Comparison of ENCODE assay signal across 18 cellular contexts in the genomic region with DNA sequence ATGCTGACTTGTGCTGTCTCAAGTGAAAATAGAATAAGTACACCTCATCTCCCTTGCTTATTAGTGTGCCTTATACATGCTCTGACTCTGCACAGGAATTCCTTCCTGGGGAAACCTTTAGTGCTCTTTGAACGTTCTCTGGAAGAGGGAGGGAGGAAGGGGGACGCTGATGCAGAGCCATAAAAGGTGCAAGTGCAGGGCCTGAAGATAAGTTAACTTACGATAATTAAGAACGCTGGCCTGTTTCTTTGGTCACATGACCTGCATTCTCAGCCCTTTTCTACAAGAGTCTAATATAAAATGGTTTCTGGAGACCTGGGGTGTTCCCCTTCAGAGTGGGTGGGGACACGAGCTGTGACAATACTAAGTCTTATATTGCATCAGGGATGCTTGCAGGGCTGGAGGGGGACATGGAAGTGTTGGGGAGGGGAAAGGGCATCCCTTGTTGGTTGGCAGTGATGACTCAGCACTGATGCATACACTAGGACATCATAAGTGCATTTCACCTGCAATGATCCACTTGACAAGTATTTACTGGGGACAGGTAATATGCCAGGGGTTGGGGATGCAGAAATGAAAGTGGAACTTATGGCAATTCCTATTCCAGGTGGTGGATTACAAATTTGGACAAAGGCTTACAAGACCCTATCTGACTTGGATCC. TPM values are rescaled to one million over a fixed set of nuclear protein-coding genes. Genes with fewer than 3 reads are reported as not detected.
DNase-seq lines count a peak whose midpoint lies in the region; ATAC-seq, FAIRE-seq and TF ChIP-seq lines count a peak whose summit lies in the region.
"Had no signal": no experiment of that assay in that cellular context is flagged by ENCODE, and none has a peak within 500 bp of the region (broad histone marks: within the 10 kb centered on the region; RNA-seq: fewer than 3 reads in every experiment).

No MANE protein-coding gene starts in this region.

- in situ Hi-C loops in HepG2 (cut with HindIII; ENCODE audit: extremely low pct_ligation_motif_present, low pct_unique_long_range_greater_than_20kb), result no loop called here

- H2AFZ ChIP-seq in HepG2 (ENCODE audit: low read length), result no peak overlapping the region
- H2AFZ ChIP-seq in PC-3 (ENCODE audit: low read length), result no peak overlapping the region

- no peaks in the 10 kb centered on the region for H3K9me2 ChIP-seq in PC-3 (replicated peaks; ENCODE audit: low read length)

- H3K79me2 ChIP-seq in HepG2 (ENCODE audit: insufficient read depth, low read length) (no peaks in the 10 kb centered on the region), PC-3 (ENCODE audit: low read length) (no peaks in the 10 kb centered on the region)

- no peak for ATAC-seq in HepG2
- ATAC-seq in right lobe of liver, result no peak
- ATAC-seq in PC-3, result peak; percentile 44
- ATAC-seq in GM21526 (IDR thresholded peaks at IDR 0.05; ENCODE audit: low FRiP score, unreplicated experiment), result no peak
- ATAC-seq in body of pancreas, result no peak
- ATAC-seq: gastroesophageal sphincter had no signal

- H3K4me2 ChIP-seq in HepG2 (ENCODE audit: low read depth, low read length), result no peak overlapping the region
- H3K4me2 ChIP-seq in PC-3 (ENCODE audit: low read length), result peak overlapping the region; percentile 66

- no peaks in the 10 kb centered on the region for H3F3A ChIP-seq in PC-3 (ENCODE audit: low read length, unreplicated experiment)

- TF ChIP-seq RAD21 in HepG2 (CRISPR knock-in tag; IDR thresholded peaks at IDR 0.05), result no peak

- no peaks in the 10 kb centered on the region for H3K9me3 ChIP-seq in HepG2 (ENCODE audit: low read length)
- H3K9me3 ChIP-seq in right lobe of liver, result no peaks in the 10 kb centered on the region
- no peaks in the 10 kb centered on the region for H3K9me3 ChIP-seq in PC-3 (ENCODE audit: low read length)
- H3K9me3 ChIP-seq in esophagus muscularis mucosa, result peaks cover 0 to 4% (median 0%) of the 10 kb centered on the region in 4 donors
- no peaks in the 10 kb centered on the region for H3K9me3 ChIP-seq in body of pancreas
- H3K9me3 ChIP-seq: gastroesophageal sphincter had no signal

- TF ChIP-seq EP300 in HepG2 (IDR thresholded peaks at IDR 0.05; ENCODE audit: low read depth in 2 of 2, low read length in 2 of 2) (no peak), HepG2 (CRISPR knock-in tag; IDR thresholded peaks at IDR 0.05; ENCODE audit: borderline replicate concordance) (no peak), esophagus muscularis mucosa (IDR thresholded peaks at IDR 0.05) (no peak)

- CTCF ChIA-PET in HepG2 (lab: Yijun Ruan, JAX; ENCODE audit: low intra/inter-chr PET ratio, low total read pairs), result no interaction called here
- CTCF ChIA-PET in PC-3 (lab: Charles Lee), result no interaction called here

- WGBS in HepG2 (ENCODE audit: low lambda C conversion rate), result 26% methylated on average over 5 of the region's 5 CpGs
- WGBS in right lobe of liver (ENCODE audit: insufficient coverage, low coverage, low lambda C conversion rate, missing lambda C conversion rate), result 62% methylated on average over 5 of the region's 5 CpGs
- WGBS in esophagus muscularis mucosa, result 80% methylated on average over 5 of the region's 5 CpGs
- 59 to 78% methylated on average over 5 of the region's 5 CpGs for WGBS in body of pancreas, 2 donors

- H3K27me3 ChIP-seq in HepG2 (ENCODE audit: control insufficient read depth in 1 of 2, insufficient read depth in 2 of 2, low read length in 2 of 2), result no peaks in the 10 kb centered on the region
- no peaks in the 10 kb centered on the region for H3K27me3 ChIP-seq in right lobe of liver
- H3K27me3 ChIP-seq in PC-3 (ENCODE audit: low read length), result no peaks in the 10 kb centered on the region
- H3K27me3 ChIP-seq in esophagus muscularis mucosa, result no peaks in the 10 kb centered on the region
- H3K27me3 ChIP-seq in body of pancreas, result no peaks in the 10 kb centered on the region
- H3K27me3 ChIP-seq: gastroesophageal sphincter had no signal

- H3K36me3 ChIP-seq in HepG2 (replicated peaks in 1 of 2; ENCODE audit: control insufficient read depth in 1 of 2, insufficient read depth in 2 of 2, low read length in 2 of 2) (no peaks in the 10 kb centered on the region), right lobe of liver (no peaks in the 10 kb centered on the region), PC-3 (ENCODE audit: low read depth, low read length) (no peaks in the 10 kb centered on the region), esophagus muscularis mucosa (no peaks in the 10 kb centered on the region), body of pancreas (replicated peaks in 1 of 2; ENCODE audit: insufficient read depth in 1 of 2, low read depth in 2 of 2) (no peaks in the 10 kb centered on the region)
- H3K36me3 ChIP-seq: gastroesophageal sphincter had no signal

- intact Hi-C loops in HepG2 (cut with micrococcal nuclease; ENCODE audit: unreplicated experiment) (no loop called here), right lobe of liver (cut with DNase I) (no loop called here), PC-3 (cut with micrococcal nuclease) (no loop called here), esophagus muscularis mucosa (cut with DNase I) (loop anchor here (10.0 kb wide), 1 partner anchor 384 kb away; no protein-coding TSS in a partner anchor), body of pancreas (cut with DNase I) (no loop called here)

- TF ChIP-seq POLR2A in HepG2 (IDR thresholded peaks at IDR 0.05; ENCODE audit: insufficient read depth in 1 of 2, low read depth in 2 of 2, low read length in 2 of 2) (no peak), right lobe of liver (IDR thresholded peaks at IDR 0.05) (no peak), esophagus muscularis mucosa (IDR thresholded peaks at IDR 0.05; ENCODE audit: low read depth) (no peak), body of pancreas (IDR thresholded peaks at IDR 0.05) (no peak)

- H3K4me1 ChIP-seq in HepG2 (ENCODE audit: insufficient read depth, low read length), result no peaks in the 10 kb centered on the region
- H3K4me1 ChIP-seq in right lobe of liver, result no peaks in the 10 kb centered on the region
- peaks cover 53% of the 10 kb centered on the region for H3K4me1 ChIP-seq in PC-3 (ENCODE audit: insufficient read depth, low read length)
- H3K4me1 ChIP-seq in esophagus muscularis mucosa, result peaks cover 6 to 32% (median 24%) of the 10 kb centered on the region in 4 donors
- H3K4me1 ChIP-seq in body of pancreas, result no peaks in the 10 kb centered on the region

- H3K4me3 ChIP-seq in HepG2 (replicated peaks in 1 of 3; ENCODE audit: insufficient read depth in 1 of 3, low read depth in 2 of 3, low read length in 3 of 3), result no peak overlapping the region
- no peak overlapping the region for H3K4me3 ChIP-seq in right lobe of liver
- peak overlapping the region; percentile 46; the same call in 1 of the 2 replicates for H3K4me3 ChIP-seq in PC-3 (ENCODE audit: low read length)
- no peak overlapping the region for H3K4me3 ChIP-seq in esophagus muscularis mucosa
- no peak overlapping the region for H3K4me3 ChIP-seq in foreskin fibroblast (ENCODE audit: low read depth in 1 of 2, low read length in 2 of 2)
- H3K4me3 ChIP-seq in body of pancreas, result no peak overlapping the region
- H3K4me3 ChIP-seq: coronary artery, gastroesophageal sphincter had no signal

- TF ChIP-seq CTCF in HepG2 (CRISPR knock-in tag; IDR thresholded peaks at IDR 0.05) (no peak), right lobe of liver (IDR thresholded peaks at IDR 0.05) (no peak), PC-3 (conservative IDR thresholded peaks at IDR 0.05; ENCODE audit: low read depth, low read length) (no peak), esophagus muscularis mucosa (IDR thresholded peaks at IDR 0.05) (no peak), foreskin fibroblast (IDR thresholded peaks at IDR 0.05; ENCODE audit: low read depth, low read length) (no peak), body of pancreas (IDR thresholded peaks at IDR 0.05) (no peak)

- H4K20me1 ChIP-seq in HepG2 (ENCODE audit: insufficient read depth, low read length) (no peaks in the 10 kb centered on the region), PC-3 (ENCODE audit: low read length) (no peaks in the 10 kb centered on the region)

- H3K27ac ChIP-seq in HepG2 (ENCODE audit: extremely low read length, insufficient read depth, low read length), result no peak overlapping the region
- no peak overlapping the region for H3K27ac ChIP-seq in right lobe of liver
- H3K27ac ChIP-seq in PC-3 (ENCODE audit: low read length), result peak overlapping the region; percentile 83
- H3K27ac ChIP-seq in esophagus muscularis mucosa (replicated peaks in 1 of 4), result no peak overlapping the region
- no peak overlapping the region for H3K27ac ChIP-seq in body of pancreas
- H3K27ac ChIP-seq: coronary artery, gastroesophageal sphincter had no signal

- FAIRE-seq in HepG2 (lab: Jason Lieb, UNC), result no peak

- DNase-seq in HepG2 (ENCODE audit: low spot score), result no peak
- no peak for DNase-seq in right lobe of liver
- DNase-seq in PC-3, result peak; percentile 85
- DNase-seq in esophagus muscularis mucosa (ENCODE audit: extremely low spot score), result peak; percentile 57
- DNase-seq in foreskin fibroblast, result no peak
- no peak for DNase-seq in NCI-H1436 treated with DMSO at 0.1 percent for 48 hours (lab: John Stamatoyannopoulos, UW)
- DNase-seq in body of pancreas, result no peak
- DNase-seq: activated CD8-positive, alpha-beta memory T cell treated with anti-CD3 and anti-CD28 coated beads for 24 hours; activated naive CD8-positive, alpha-beta T cell treated with anti-CD3 and anti-CD28 coated beads, Interleukin-2, amount 10 ng/mL, durations not matched to agents 7 days and 5 days; CD4-positive, alpha-beta memory T cell; DMS79 treated with DMSO at 0.1 percent for 48 hours; HCEC 1CT; RPMI8226; SW 1271; trophoblast cell had no signal

- H3K9ac ChIP-seq in HepG2 (ENCODE audit: insufficient read depth, low read depth, low read length) (no peak overlapping the region), PC-3 (ENCODE audit: low read length) (peak overlapping the region; percentile 32; the same call in 1 of the 2 replicates)

- POLR2A ChIA-PET in HepG2 (lab: Yijun Ruan, JAX), result no interaction called here
- POLR2A ChIA-PET in PC-3 (lab: Charles Lee; ENCODE audit: unreplicated experiment), result no interaction called here

- BruUV-seq in HepG2 (replicated peaks; lab: Mats Ljungman, UMichigan) (no TSS peak), PC-3 (replicated peaks; lab: Mats Ljungman, UMichigan) (no TSS peak)

RNA-seq across cellular contexts. Expression of a gene that starts 26.3 kb away (rescaled TPM):
- 0.24 and 0.63 TPM in 2 replicates for total RNA-seq in HepG2 (2016; rRNA removed; fragmentation: Illumina TruSeq; extraction: Trizol)
- total RNA-seq in HepG2 (2016; cell fraction: cytosol; rRNA removed; fragmentation: Illumina TruSeq; extraction: Trizol; ENCODE audit: low read depth), result 0.09 TPM in 1 of 2 replicates, not detected in the other
- 0.37 and 0.39 TPM in 2 replicates for total RNA-seq in HepG2 (2016; cell fraction: insoluble cytoplasmic fraction; rRNA removed; fragmentation: Illumina TruSeq; extraction: Trizol)
- 0.15 and 0.62 TPM in 2 replicates for total RNA-seq in HepG2 (2016; cell fraction: membrane; rRNA removed; fragmentation: Illumina TruSeq; extraction: Trizol)
- 0.37 and 0.50 TPM in 2 replicates for total RNA-seq in HepG2 (2016; cell fraction: nucleus; rRNA removed; fragmentation: Illumina TruSeq; extraction: Trizol)
- polyA plus RNA-seq in HepG2 (2011; rRNA removed), result 0.22 and 0.26 TPM in 2 replicates
- 0.31 and 0.58 TPM in 2 replicates for polyA plus RNA-seq in HepG2 (2011; cell fraction: cytosol; rRNA removed)
- polyA plus RNA-seq in HepG2 (2011; cell fraction: nucleus; rRNA removed), result 0.21 and 0.27 TPM in 2 replicates
- polyA plus RNA-seq in HepG2 (2012), result 0.12 and 0.19 TPM in 2 replicates
- polyA plus RNA-seq in HepG2 (2016; cell fraction: cytosol; fragmentation: Illumina TruSeq; extraction: Trizol; ENCODE audit: low read depth), result 0.07 and 0.11 TPM in 2 replicates
- polyA plus RNA-seq in HepG2 (2016; cell fraction: insoluble cytoplasmic fraction; fragmentation: Illumina TruSeq; extraction: Trizol; ENCODE audit: low read depth), result 0.49 and 0.85 TPM in 2 replicates
- 0.15 and 0.27 TPM in 2 replicates for polyA plus RNA-seq in HepG2 (2016; cell fraction: membrane; fragmentation: Illumina TruSeq; extraction: Trizol; ENCODE audit: low read depth)
- polyA plus RNA-seq in HepG2 (2016; cell fraction: nucleus; fragmentation: Illumina TruSeq; extraction: Trizol; ENCODE audit: insufficient read depth, low read depth), result 0.45 and 0.57 TPM in 2 replicates
- 0.44 and 15.3 TPM in 2 replicates for polyA minus RNA-seq in HepG2 (2011; rRNA and poly(A)+ RNA removed; ENCODE audit: low replicate concordance)
- 0.88 and 0.89 TPM in 2 replicates for polyA minus RNA-seq in HepG2 (2011; cell fraction: cytosol; rRNA and poly(A)+ RNA removed)
- 0.25 and 0.39 TPM in 2 replicates for polyA minus RNA-seq in HepG2 (2011; cell fraction: nucleus; rRNA and poly(A)+ RNA removed)
- total RNA-seq in right lobe of liver, result 10 to 100 TPM in 1 of 6 experiments, 1 to 10 TPM in 5; 4.6 to 13.5 (median 5.3) TPM
- 17.8 and 19.4 TPM in 2 replicates for total RNA-seq in PC-3 (2014; rRNA removed)
- total RNA-seq in esophagus muscularis mucosa, result 100 to 1,000 TPM in 1 of 4 donors, 10 to 100 TPM in 3; 37.0 to 109 (median 45.1) TPM
- total RNA-seq in body of pancreas, result 10 to 100 TPM; 10.1 to 29.7 TPM

Comparison
In these comparisons a context has a peak if more than half of its experiments do, and no peak if none do; other contexts are left out.
1. DNase-seq: peak in PC-3 (single experiment) and esophagus muscularis mucosa (single experiment); none in HepG2 (single experiment), right lobe of liver (0 of 3), foreskin fibroblast (0 of 2), NCI-H1436 treated with DMSO at 0.1 percent for 48 hours (single experiment) and body of pancreas (0 of 4).